Comparison of ENCODE assay signal across 8 cellular contexts in genomic region chr5:140557136-140557805, GRCh38. TPM values are rescaled to one million over a fixed set of nuclear protein-coding genes. Genes with fewer than 3 reads are reported as not detected.
A peak's percentile ranks its signal among the peaks of the same experiment; 100 is the strongest.
DNase-seq lines count a peak whose midpoint lies in the region; ATAC-seq, FAIRE-seq and TF ChIP-seq lines count a peak whose summit lies in the region.

Gene SRA1 (minus strand): TSS chr5:140557473. CDS start chr5:140557452, 21 bp downstream.

- H3K4me3 Mint-ChIP-seq in central memory CD8-positive, alpha-beta T cell, result peak within 1 kb of the TSS; percentile 87

- peak within 1 kb of the TSS; percentile 65 for H3K4me3 ChIP-seq in AG09309 (ENCODE audit: control insufficient read depth, low read depth, low read length)
- H3K4me3 ChIP-seq in keratinocyte (ENCODE audit: control insufficient read depth in 2 of 3, extremely low read depth in 1 of 3, insufficient read depth in 2 of 3, low read depth in 1 of 3, low read length in 3 of 3), result peak within 1 kb of the TSS; percentile 63 to 77 (median 66)

- peaks cover 19% of the 10 kb centered on the region for H3K36me3 Mint-ChIP-seq in central memory CD8-positive, alpha-beta T cell (ENCODE audit: insufficient read depth)

- peak within 1 kb of the TSS; percentile 82 for H3K27ac ChIP-seq in keratinocyte (ENCODE audit: control insufficient read depth, insufficient read depth, low read length)

- no peaks in the 10 kb centered on the region for H3K9me3 ChIP-seq in keratinocyte (ENCODE audit: control insufficient read depth, low read depth, low read length)

- H3K9me1 ChIP-seq in keratinocyte (ENCODE audit: control insufficient read depth, extremely low read depth, insufficient read depth, low read length), result peaks cover 3% of the 10 kb centered on the region

- peaks cover 55% of the 10 kb centered on the region for H3K4me1 Mint-ChIP-seq in central memory CD8-positive, alpha-beta T cell

- no peaks in the 10 kb centered on the region for H3K9me3 Mint-ChIP-seq in central memory CD8-positive, alpha-beta T cell

- no peaks in the 10 kb centered on the region for H4K20me1 ChIP-seq in keratinocyte (ENCODE audit: control insufficient read depth, extremely low read depth, insufficient read depth, low read length)

- H3K27me3 Mint-ChIP-seq in central memory CD8-positive, alpha-beta T cell, result no peaks in the 10 kb centered on the region

- peak; percentile 98 for ATAC-seq in HG03175 (IDR thresholded peaks at IDR 0.05; ENCODE audit: unreplicated experiment)
- peak; percentile 92 for ATAC-seq in central memory CD8-positive, alpha-beta T cell (replicated peaks; ENCODE audit: extremely low read depth, poor library complexity, severe bottlenecking)

- in situ Hi-C loops in GM18951 (cut with MboI; ENCODE audit: low sequenced_read_pairs, unreplicated experiment), result no loop called here

- peaks cover 30% of the 10 kb centered on the region for H3K4me1 ChIP-seq in keratinocyte (ENCODE audit: control insufficient read depth, extremely low read depth, insufficient read depth, low read length)

- H3K27me3 ChIP-seq in keratinocyte (ENCODE audit: control insufficient read depth, extremely low read depth, insufficient read depth, low read length), result no peaks in the 10 kb centered on the region

- TF ChIP-seq CTCF in AG09309 (IDR thresholded peaks at IDR 0.05; ENCODE audit: control insufficient read depth, insufficient read depth, low read depth, low read length, missing control alignments), result no peak
- TF ChIP-seq CTCF in keratinocyte (optimal IDR thresholded peaks at IDR 0.05 in 1 of 3, IDR thresholded peaks at IDR 0.05 in 1 of 3, conservative IDR thresholded peaks at IDR 0.05 in 1 of 3; ENCODE audit: extremely low read depth in 1 of 3, insufficient read depth in 2 of 3, low read length in 3 of 3), result no peak

- peak within 1 kb of the TSS; percentile 91 for H3K9ac ChIP-seq in keratinocyte (ENCODE audit: control insufficient read depth, extremely low read depth, insufficient read depth, low read length)

- H3K36me3 ChIP-seq in keratinocyte (ENCODE audit: control insufficient read depth in 2 of 2, extremely low read depth in 1 of 2, insufficient read depth in 2 of 2, low read length in 2 of 2), result peaks cover 0 to 9% of the 10 kb centered on the region in 2 experiments

- TF ChIP-seq POLR2A in GM18951 (IDR thresholded peaks at IDR 0.05; ENCODE audit: extremely low read depth, insufficient read depth, insufficient read length), result peak; percentile 98

- no peak for FAIRE-seq in keratinocyte (lab: Jason Lieb, UNC)

- peak within 1 kb of the TSS; percentile 92 for H3K4me2 ChIP-seq in keratinocyte (ENCODE audit: control insufficient read depth, extremely low read depth, insufficient read depth, low read depth, low read length)

- H3K27ac Mint-ChIP-seq in central memory CD8-positive, alpha-beta T cell (ENCODE audit: low read depth), result peak within 1 kb of the TSS; percentile 95

- peak within 1 kb of the TSS; percentile 78 for H2AFZ ChIP-seq in keratinocyte (ENCODE audit: control insufficient read depth, low read length)

- H3K79me2 ChIP-seq in keratinocyte (ENCODE audit: control insufficient read depth, insufficient read depth, low read length), result peaks cover 43% of the 10 kb centered on the region

- dilution Hi-C loops in keratinocyte (cut with MboI; ENCODE audit: extremely low pct_ligation_motif_present, low sequenced_read_pairs), result no loop called here

- DNase-seq in AG09309 (ENCODE audit: low read depth) (no peak), NCI-H2227 treated with DMSO at 0.1 percent for 48 hours (lab: John Stamatoyannopoulos, UW) (peak; percentile 79), keratinocyte (ENCODE audit: low read depth, low spot score) (peak; percentile 45)
- peak; percentile 70 for DNase-seq in activated CD4-positive, CD25-positive, alpha-beta regulatory T cell treated with anti-CD3 and anti-CD28 coated beads, Interleukin-2, amount 50 U/mL, for 16 hours (ENCODE audit: low read depth, low spot score)
- peak; percentile 65 to 68 for DNase-seq in central memory CD8-positive, alpha-beta T cell (ENCODE audit: low spot score in 2 of 2)
- DNase-seq in stimulated activated CD4-positive, alpha-beta T cell treated with anti-CD3 and anti-CD28 coated beads, Interleukin-12 subunit alpha, Interleukin-12 subunit beta, amount 100 ng/mL, for 48 hours (ENCODE audit: low read depth in 2 of 3, low spot score in 1 of 3), result peak; percentile 75 to 85 (median 76)

RNA-seq across cellular contexts. Expression of gene SRA1, which starts in this region (rescaled TPM):
- 19.3 to 48.3 TPM (median 32.4 TPM) in 3 replicates for polyA plus RNA-seq in keratinocyte
- 35.5 TPM for polyA plus RNA-seq in keratinocyte (2011; ENCODE audit: low read depth)
- polyA plus RNA-seq in keratinocyte (2011; cell fraction: cytosol; rRNA removed), result 26.3 and 34.7 TPM in 2 replicates
- polyA plus RNA-seq in keratinocyte (2011; cell fraction: nucleus; rRNA removed), result 21.1 and 23.6 TPM in 2 replicates
- 25.5 and 37.0 TPM in 2 replicates for polyA plus RNA-seq in keratinocyte (2012; ENCODE audit: low replicate concordance)
- 12.3 to 17.8 TPM (median 13.8 TPM) in 3 replicates for polyA minus RNA-seq in keratinocyte
- 23.0 TPM for polyA minus RNA-seq in keratinocyte (2011; cell fraction: cytosol; rRNA and poly(A)+ RNA removed)
- polyA minus RNA-seq in keratinocyte (2011; cell fraction: nucleus; rRNA and poly(A)+ RNA removed), result 3.3 and 3.8 TPM in 2 replicates
